In genomic region chrX:119791437-119792231, GRCh38 we compare ENCODE assay signal across 8 cellular contexts. TPM values are rescaled to one million over a fixed set of nuclear protein-coding genes. Genes with fewer than 3 reads are reported as not detected.
DNase-seq lines count a peak whose midpoint lies in the region; ATAC-seq and TF ChIP-seq lines count a peak whose summit lies in the region.

Gene RPL39 (minus strand): TSS chrX:119791630. CDS start chrX:119791576, 54 bp downstream.

- TF ChIP-seq RAD21 in Ishikawa (IDR thresholded peaks at IDR 0.05; ENCODE audit: low read depth): no peak

- no peak for TF ChIP-seq EP300 in Ishikawa (IDR thresholded peaks at IDR 0.05; ENCODE audit: borderline replicate concordance)

- no peaks in the 10 kb centered on the region for H3K9me3 ChIP-seq in mucosa of descending colon

- H3K4me3 ChIP-seq in epithelial cell of esophagus (ENCODE audit: low read length): peak within 1 kb of the TSS; percentile 75
- H3K4me3 ChIP-seq in mucosa of descending colon: peak within 1 kb of the TSS; percentile 46

- intact Hi-C loops in mucosa of descending colon (cut with DNase I, micrococcal nuclease): no loop called here

- no peaks in the 10 kb centered on the region for H3K36me3 ChIP-seq in mucosa of descending colon (ENCODE audit: low read depth)

- TF ChIP-seq CTCF in epithelial cell of esophagus (IDR thresholded peaks at IDR 0.05; ENCODE audit: insufficient read depth, low read depth, low read length, missing control alignments): no peak
- TF ChIP-seq CTCF in mucosa of descending colon (IDR thresholded peaks at IDR 0.05): no peak

- DNase-seq in DMS153 treated with DMSO at 0.1 percent for 48 hours (lab: John Stamatoyannopoulos, UW; ENCODE audit: unreplicated experiment) (peak; percentile 82), OCI-M2 (lab: John Stamatoyannopoulos, UW; ENCODE audit: unreplicated experiment) (peak; percentile 5), activated T-cell treated with anti-CD3 and anti-CD28 coated beads for 4 hours (peak; percentile 62), epithelial cell of esophagus (ENCODE audit: low read depth) (peak; percentile 89), mucosa of descending colon (peak; percentile 82 to 89 (median 83))
- DNase-seq in stimulated activated CD8-positive, alpha-beta memory T cell treated with anti-CD3 and anti-CD28 coated beads, Interleukin-4, amount 100 ng/mL, for 24 hours (ENCODE audit: low read depth): peak; percentile 69

- H3K4me1 ChIP-seq in mucosa of descending colon (ENCODE audit: low read depth): peaks cover 17% of the 10 kb centered on the region

- ATAC-seq in GM21619 (IDR thresholded peaks at IDR 0.05; ENCODE audit: unreplicated experiment) (peak; percentile 89), mucosa of descending colon (peak; percentile 96)

TF ChIP-seq in Ishikawa, 13 proteins besides CTCF, POLR2A, EP300 and RAD21:
- TF ChIP-seq TEAD4 (IDR thresholded peaks at IDR 0.05) (no peak), CREB1 (IDR thresholded peaks at IDR 0.05; ENCODE audit: low read depth) (peak; percentile 44; the same call in 1 of the 2 replicates), NFIC (IDR thresholded peaks at IDR 0.05) (no peak), YY1 (IDR thresholded peaks at IDR 0.05; ENCODE audit: low read depth) (peak; percentile 84), CEBPB (IDR thresholded peaks at IDR 0.05) (no peak), FOXM1 (IDR thresholded peaks at IDR 0.05; ENCODE audit: borderline replicate concordance, low read depth) (no peak), MAX (IDR thresholded peaks at IDR 0.05) (peak; percentile 38; the same call in 1 of the 2 replicates), TAF1 (IDR thresholded peaks at IDR 0.05; ENCODE audit: low read depth) (peak; percentile 87), EGR1 (IDR thresholded peaks at IDR 0.05) (no peak), TCF12 (IDR thresholded peaks at IDR 0.05; ENCODE audit: low read depth) (no peak), ZBTB7A (IDR thresholded peaks at IDR 0.05; ENCODE audit: low read depth) (no peak)
- TF ChIP-seq, protein P1, sequence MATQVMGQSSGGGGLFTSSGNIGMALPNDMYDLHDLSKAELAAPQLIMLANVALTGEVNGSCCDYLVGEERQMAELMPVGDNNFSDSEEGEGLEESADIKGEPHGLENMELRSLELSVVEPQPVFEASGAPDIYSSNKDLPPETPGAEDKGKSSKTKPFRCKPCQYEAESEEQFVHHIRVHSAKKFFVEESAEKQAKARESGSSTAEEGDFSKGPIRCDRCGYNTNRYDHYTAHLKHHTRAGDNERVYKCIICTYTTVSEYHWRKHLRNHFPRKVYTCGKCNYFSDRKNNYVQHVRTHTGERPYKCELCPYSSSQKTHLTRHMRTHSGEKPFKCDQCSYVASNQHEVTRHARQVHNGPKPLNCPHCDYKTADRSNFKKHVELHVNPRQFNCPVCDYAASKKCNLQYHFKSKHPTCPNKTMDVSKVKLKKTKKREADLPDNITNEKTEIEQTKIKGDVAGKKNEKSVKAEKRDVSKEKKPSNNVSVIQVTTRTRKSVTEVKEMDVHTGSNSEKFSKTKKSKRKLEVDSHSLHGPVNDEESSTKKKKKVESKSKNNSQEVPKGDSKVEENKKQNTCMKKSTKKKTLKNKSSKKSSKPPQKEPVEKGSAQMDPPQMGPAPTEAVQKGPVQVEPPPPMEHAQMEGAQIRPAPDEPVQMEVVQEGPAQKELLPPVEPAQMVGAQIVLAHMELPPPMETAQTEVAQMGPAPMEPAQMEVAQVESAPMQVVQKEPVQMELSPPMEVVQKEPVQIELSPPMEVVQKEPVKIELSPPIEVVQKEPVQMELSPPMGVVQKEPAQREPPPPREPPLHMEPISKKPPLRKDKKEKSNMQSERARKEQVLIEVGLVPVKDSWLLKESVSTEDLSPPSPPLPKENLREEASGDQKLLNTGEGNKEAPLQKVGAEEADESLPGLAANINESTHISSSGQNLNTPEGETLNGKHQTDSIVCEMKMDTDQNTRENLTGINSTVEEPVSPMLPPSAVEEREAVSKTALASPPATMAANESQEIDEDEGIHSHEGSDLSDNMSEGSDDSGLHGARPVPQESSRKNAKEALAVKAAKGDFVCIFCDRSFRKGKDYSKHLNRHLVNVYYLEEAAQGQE (IDR thresholded peaks at IDR 0.05; ENCODE audit: low read depth): no peak
- TF ChIP-seq, protein P2, sequence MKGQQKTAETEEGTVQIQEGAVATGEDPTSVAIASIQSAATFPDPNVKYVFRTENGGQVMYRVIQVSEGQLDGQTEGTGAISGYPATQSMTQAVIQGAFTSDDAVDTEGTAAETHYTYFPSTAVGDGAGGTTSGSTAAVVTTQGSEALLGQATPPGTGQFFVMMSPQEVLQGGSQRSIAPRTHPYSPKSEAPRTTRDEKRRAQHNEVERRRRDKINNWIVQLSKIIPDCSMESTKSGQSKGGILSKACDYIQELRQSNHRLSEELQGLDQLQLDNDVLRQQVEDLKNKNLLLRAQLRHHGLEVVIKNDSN (IDR thresholded peaks at IDR 0.05): peak; percentile 48; the same call in 1 of the 2 replicates

RNA-seq across cellular contexts. Expression of gene RPL39, which starts in this region (rescaled TPM):
- 1,000 to 10,000 TPM; 1,241 to 1,374 (median 1,261) TPM for total RNA-seq in mucosa of descending colon

Comparison
In these comparisons a context has a peak if more than half of its experiments do, and no peak if none do; other contexts are left out.
1. Peak in every context shown above with its lines: DNase-seq, ATAC-seq and H3K4me3 ChIP-seq.
2. DNase-seq: peak in every context shown above with its lines; median percentile 89 in epithelial cell of esophagus; 83 in mucosa of descending colon; 82 in DMS153 treated with DMSO at 0.1 percent for 48 hours; 69 in stimulated activated CD8-positive, alpha-beta memory T cell treated with anti-CD3 and anti-CD28 coated beads, Interleukin-4, amount 100 ng/mL, for 24 hours; 62 in activated T-cell treated with anti-CD3 and anti-CD28 coated beads for 4 hours; 5 in OCI-M2.